19 cellular contexts compared by ENCODE assay signal in genomic region chr1:20726107-20726911, GRCh38. TPM values are rescaled to one million over a fixed set of nuclear protein-coding genes. Genes with fewer than 3 reads are reported as not detected.
DNase-seq lines count a peak whose midpoint lies in the region; ATAC-seq lines count a peak whose summit lies in the region.
"Had no signal": no experiment of that assay in that cellular context is flagged by ENCODE, and none has a peak within 500 bp of the region (broad histone marks: within the 10 kb centered on the region; RNA-seq: fewer than 3 reads in every experiment).

No MANE protein-coding gene starts in this region.

- no peak overlapping the region for H3K4me3 Mint-ChIP-seq in activated naive CD8-positive, alpha-beta T cell treated with anti-CD3 and anti-CD28 coated beads, Interleukin-2, amount 10 ng/mL, durations not matched to agents 7 days and 5 days
- H3K4me3 Mint-ChIP-seq in activated naive CD8-positive, alpha-beta T cell treated with anti-CD3 and anti-CD28 coated beads for 36 hours: no peak overlapping the region
- H3K4me3 Mint-ChIP-seq in stimulated activated effector memory CD8-positive, alpha-beta T cell treated with anti-CD3 and anti-CD28 coated beads, Interleukin-12 subunit alpha, Interleukin-12 subunit beta, amount 100 ng/mL, for 72 hours: no peak overlapping the region
- H3K4me3 Mint-ChIP-seq: memory B cell had no signal

- ATAC-seq in activated naive CD8-positive, alpha-beta T cell treated with anti-CD3 and anti-CD28 coated beads, Interleukin-2, amount 10 ng/mL, durations not matched to agents 7 days and 5 days (ENCODE audit: low read depth): no peak
- ATAC-seq in stimulated activated effector memory CD8-positive, alpha-beta T cell treated with anti-CD3 and anti-CD28 coated beads, Interleukin-12 subunit alpha, Interleukin-12 subunit beta, amount 100 ng/mL, for 72 hours: no peak

- H3K27me3 Mint-ChIP-seq in activated naive CD8-positive, alpha-beta T cell treated with anti-CD3 and anti-CD28 coated beads, Interleukin-2, amount 10 ng/mL, durations not matched to agents 7 days and 5 days: peaks cover 29% of the 10 kb centered on the region
- H3K27me3 Mint-ChIP-seq in activated naive CD8-positive, alpha-beta T cell treated with anti-CD3 and anti-CD28 coated beads for 36 hours: peaks cover 32% of the 10 kb centered on the region

- H3K27ac Mint-ChIP-seq in activated naive CD8-positive, alpha-beta T cell treated with anti-CD3 and anti-CD28 coated beads, Interleukin-2, amount 10 ng/mL, durations not matched to agents 7 days and 5 days: no peak overlapping the region
- no peak overlapping the region for H3K27ac Mint-ChIP-seq in activated naive CD8-positive, alpha-beta T cell treated with anti-CD3 and anti-CD28 coated beads for 36 hours
- no peak overlapping the region for H3K27ac Mint-ChIP-seq in stimulated activated effector memory CD8-positive, alpha-beta T cell treated with anti-CD3 and anti-CD28 coated beads, Interleukin-12 subunit alpha, Interleukin-12 subunit beta, amount 100 ng/mL, for 72 hours
- H3K27ac Mint-ChIP-seq: activated T-helper 2 cell treated with anti-CD3 and anti-CD28 coated beads, Interferon-gamma antibody, Interleukin-2, Interleukin-4, amounts not matched to agents 10 μg/mL and 5 μg/mL and 100 μg/mL, durations not matched to agents 14 hours and 24 hours and 36 hours; CD14-positive monocyte; memory B cell had no signal

- POLR2A ChIA-PET in activated naive CD8-positive, alpha-beta T cell treated with anti-CD3 and anti-CD28 coated beads, Interleukin-2, amount 10 ng/mL, durations not matched to agents 7 days and 5 days (lab: Charles Lee): interaction anchor here (0.7 kb wide), 1 partner anchor 1238 kb away, joined by 3 read pairs; no protein-coding TSS in a partner anchor

- peaks cover 5% of the 10 kb centered on the region for H3K4me1 Mint-ChIP-seq in activated naive CD8-positive, alpha-beta T cell treated with anti-CD3 and anti-CD28 coated beads, Interleukin-2, amount 10 ng/mL, durations not matched to agents 7 days and 5 days
- peaks cover 4% of the 10 kb centered on the region for H3K4me1 Mint-ChIP-seq in activated naive CD8-positive, alpha-beta T cell treated with anti-CD3 and anti-CD28 coated beads for 36 hours
- peaks cover 19% of the 10 kb centered on the region for H3K4me1 Mint-ChIP-seq in stimulated activated effector memory CD8-positive, alpha-beta T cell treated with anti-CD3 and anti-CD28 coated beads, Interleukin-12 subunit alpha, Interleukin-12 subunit beta, amount 100 ng/mL, for 72 hours

- H3K9me3 Mint-ChIP-seq in activated naive CD8-positive, alpha-beta T cell treated with anti-CD3 and anti-CD28 coated beads, Interleukin-2, amount 10 ng/mL, durations not matched to agents 7 days and 5 days: no peaks in the 10 kb centered on the region
- H3K9me3 Mint-ChIP-seq in activated naive CD8-positive, alpha-beta T cell treated with anti-CD3 and anti-CD28 coated beads for 36 hours: no peaks in the 10 kb centered on the region
- no peaks in the 10 kb centered on the region for H3K9me3 Mint-ChIP-seq in stimulated activated effector memory CD8-positive, alpha-beta T cell treated with anti-CD3 and anti-CD28 coated beads, Interleukin-12 subunit alpha, Interleukin-12 subunit beta, amount 100 ng/mL, for 72 hours
- H3K9me3 Mint-ChIP-seq: activated T-helper 2 cell treated with anti-CD3 and anti-CD28 coated beads, Interferon-gamma antibody, Interleukin-2, Interleukin-4, amounts not matched to agents 10 μg/mL and 5 μg/mL and 100 μg/mL, durations not matched to agents 14 hours and 24 hours and 36 hours; memory B cell had no signal

- H3K36me3 Mint-ChIP-seq in activated naive CD8-positive, alpha-beta T cell treated with anti-CD3 and anti-CD28 coated beads, Interleukin-2, amount 10 ng/mL, durations not matched to agents 7 days and 5 days: no peaks in the 10 kb centered on the region
- no peaks in the 10 kb centered on the region for H3K36me3 Mint-ChIP-seq in activated naive CD8-positive, alpha-beta T cell treated with anti-CD3 and anti-CD28 coated beads for 36 hours
- no peaks in the 10 kb centered on the region for H3K36me3 Mint-ChIP-seq in stimulated activated effector memory CD8-positive, alpha-beta T cell treated with anti-CD3 and anti-CD28 coated beads, Interleukin-12 subunit alpha, Interleukin-12 subunit beta, amount 100 ng/mL, for 72 hours
- H3K36me3 Mint-ChIP-seq: memory B cell had no signal

- DNase-seq in activated naive CD8-positive, alpha-beta T cell treated with anti-CD3 and anti-CD28 coated beads, Interleukin-2, amount 10 ng/mL, durations not matched to agents 7 days and 5 days: peak; percentile 28
- no peak for DNase-seq in activated naive CD8-positive, alpha-beta T cell treated with anti-CD3 and anti-CD28 coated beads for 36 hours
- DNase-seq in activated CD8-positive, alpha-beta memory T cell treated with anti-CD3 and anti-CD28 coated beads, Interleukin-2, amount 50 U/mL, for 48 hours: peak; percentile 36
- DNase-seq in mesenteric fat pad (ENCODE audit: low spot score) (peak; percentile 85), ureter (ENCODE audit: low spot score) (peak; percentile 38), NCI-H187 treated with DMSO at 0.1 percent for 48 hours (lab: John Stamatoyannopoulos, UW) (no peak)
- DNase-seq in stimulated activated effector memory CD8-positive, alpha-beta T cell treated with anti-CD3 and anti-CD28 coated beads, Interleukin-12 subunit alpha, Interleukin-12 subunit beta, amount 100 ng/mL, for 72 hours (ENCODE audit: low spot score in 2 of 2): no peak
- DNase-seq in stimulated activated CD4-positive, alpha-beta T cell treated with anti-CD3 and anti-CD28 coated beads, Interleukin-15, amount 100 ng/mL, for 24 hours: no peak
- DNase-seq: cortex of kidney, kidney glomerular epithelial cell, NCI-H146, NCI-H774, occipital lobe, Right ventricle myocardium superior, uterus had no signal

RNA-seq across cellular contexts. Expression of gene SH2D5, which starts 6.2 kb away (rescaled TPM):
- total RNA-seq in activated naive CD8-positive, alpha-beta T cell treated with anti-CD3 and anti-CD28 coated beads, Interleukin-2, amount 10 ng/mL, durations not matched to agents 7 days and 5 days: under 1 TPM; 0.11 to 0.14 TPM
- total RNA-seq in activated naive CD8-positive, alpha-beta T cell treated with anti-CD3 and anti-CD28 coated beads for 36 hours: 1 to 10 TPM; 2.7 to 2.8 TPM
- total RNA-seq in mesenteric fat pad: 0.22 TPM
- 0.49 TPM for total RNA-seq in ureter
- total RNA-seq: Right ventricle myocardium superior, subcutaneous adipose tissue had no signal

RNA-seq across cellular contexts. Expression of gene KIF17, which starts 8.5 kb away (rescaled TPM):
- total RNA-seq in activated naive CD8-positive, alpha-beta T cell treated with anti-CD3 and anti-CD28 coated beads, Interleukin-2, amount 10 ng/mL, durations not matched to agents 7 days and 5 days: not detected
- total RNA-seq in activated naive CD8-positive, alpha-beta T cell treated with anti-CD3 and anti-CD28 coated beads for 36 hours: under 1 TPM in 1 of 2 experiments, not detected in 1; 0.16 TPM
- total RNA-seq in mesenteric fat pad (4.6 TPM), ureter (2.2 TPM)

Comparison
In these comparisons a context has a peak if more than half of its experiments do, and no peak if none do; other contexts are left out.
1. DNase-seq: peak in activated naive CD8-positive, alpha-beta T cell treated with anti-CD3 and anti-CD28 coated beads, Interleukin-2, amount 10 ng/mL, durations not matched to agents 7 days and 5 days (single experiment), activated CD8-positive, alpha-beta memory T cell treated with anti-CD3 and anti-CD28 coated beads, Interleukin-2, amount 50 U/mL, for 48 hours (single experiment), mesenteric fat pad (single experiment) and ureter (single experiment); none in activated naive CD8-positive, alpha-beta T cell treated with anti-CD3 and anti-CD28 coated beads for 36 hours (single experiment), stimulated activated effector memory CD8-positive, alpha-beta T cell treated with anti-CD3 and anti-CD28 coated beads, Interleukin-12 subunit alpha, Interleukin-12 subunit beta, amount 100 ng/mL, for 72 hours (0 of 2), NCI-H187 treated with DMSO at 0.1 percent for 48 hours (single experiment) and stimulated activated CD4-positive, alpha-beta T cell treated with anti-CD3 and anti-CD28 coated beads, Interleukin-15, amount 100 ng/mL, for 24 hours (single experiment).